In genomic region chr6:12012231-12012565, GRCh38 we compare ENCODE assay signal across 1 cellular context.
TF ChIP-seq lines count a peak whose summit lies in the region.

Gene HIVEP1, plus strand, starts transcription at chr6:12012312. Its CDS starts 3,317 bp downstream, at chr6:12015629.

TF ChIP-seq in WTC11, 78 proteins besides CTCF, POLR2A, EP300 and RAD21 (continued from another document):
- TF ChIP-seq USF1 (CRISPR knock-in tag; IDR thresholded peaks at IDR 0.05) = no peak
- TF ChIP-seq GTF2I (CRISPR knock-in tag; conservative IDR thresholded peaks at IDR 0.05) = no peak
- no peak for TF ChIP-seq ZNF263 (CRISPR knock-in tag; IDR thresholded peaks at IDR 0.05; ENCODE audit: low read depth)
- no peak for TF ChIP-seq SMAD4 (CRISPR knock-in tag; IDR thresholded peaks at IDR 0.05)
- TF ChIP-seq, protein P1, sequence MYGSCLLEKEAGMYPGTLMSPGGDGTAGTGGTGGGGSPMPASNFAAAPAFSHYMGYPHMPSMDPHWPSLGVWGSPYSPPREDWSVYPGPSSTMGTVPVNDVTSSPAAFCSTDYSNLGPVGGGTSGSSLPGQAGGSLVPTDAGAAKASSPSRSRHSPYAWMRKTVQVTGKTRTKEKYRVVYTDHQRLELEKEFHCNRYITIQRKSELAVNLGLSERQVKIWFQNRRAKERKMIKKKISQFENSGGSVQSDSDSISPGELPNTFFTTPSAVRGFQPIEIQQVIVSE (CRISPR knock-in tag; IDR thresholded peaks at IDR 0.05; ENCODE audit: borderline replicate concordance) = no peak
- no peak for TF ChIP-seq FOXK1 (CRISPR knock-in tag; IDR thresholded peaks at IDR 0.05)
